Comparison of ENCODE assay signal across 18 cellular contexts in genomic region chr9:98080346-98080745, GRCh38. TPM values are rescaled to one million over a fixed set of nuclear protein-coding genes. Genes with fewer than 3 reads are reported as not detected.
DNase-seq lines count a peak whose midpoint lies in the region; ATAC-seq and TF ChIP-seq lines count a peak whose summit lies in the region.
"Had no signal": no experiment of that assay in that cellular context is flagged by ENCODE, and none has a peak within 500 bp of the region (broad histone marks: within the 10 kb centered on the region; RNA-seq: fewer than 3 reads in every experiment).

No MANE protein-coding gene starts in this region.

- peaks cover 13% of the 10 kb centered on the region for H3K4me1 ChIP-seq in mesenchymal stem cell (ENCODE audit: control insufficient read depth, insufficient read depth, low read depth, low read length)
- peaks cover 16% of the 10 kb centered on the region for H3K4me1 ChIP-seq in upper lobe of right lung

- intact Hi-C loops in upper lobe of right lung (cut with DNase I): no loop called here

- H3K9ac ChIP-seq in mesenchymal stem cell (ENCODE audit: low read length): no peak overlapping the region
- H3K9ac ChIP-seq: BLaER1 had no signal

- no peak overlapping the region for H2BK120ac ChIP-seq in mesenchymal stem cell (ENCODE audit: low read depth, low read length)

- H3K14ac ChIP-seq in mesenchymal stem cell (ENCODE audit: low read length in 2 of 2): no peak overlapping the region

- H2AFZ ChIP-seq in mesenchymal stem cell (ENCODE audit: low read depth, low read length): no peak overlapping the region

- H3K4ac ChIP-seq in mesenchymal stem cell (ENCODE audit: low read depth in 1 of 2, low read length in 2 of 2): no peak overlapping the region

- POLR2A ChIA-PET in BJ (lab: Charles Lee): interaction anchor here (0.6 to 0.8 kb wide), 2 partner anchors 39 to 177 kb away, joined by 3 to 4 read pairs; no protein-coding TSS in a partner anchor

- peaks cover 23% of the 10 kb centered on the region for H3K36me3 ChIP-seq in BJ (ENCODE audit: control insufficient read depth, insufficient read depth, low read length)
- H3K36me3 ChIP-seq in mesenchymal stem cell (ENCODE audit: control insufficient read depth in 1 of 2, insufficient read depth in 2 of 2, low read depth in 1 of 2, low read length in 2 of 2): peaks cover 36 to 71% of the 10 kb centered on the region in 2 experiments
- peaks cover 73% of the 10 kb centered on the region for H3K36me3 ChIP-seq in upper lobe of right lung

- no peak overlapping the region for H2AK5ac ChIP-seq in mesenchymal stem cell (ENCODE audit: low read length, severe bottlenecking)

- no peak overlapping the region for H2BK12ac ChIP-seq in mesenchymal stem cell (ENCODE audit: low read length in 2 of 2)

- WGBS in mesenchymal stem cell: no CpG with 5 or more reads among the region's 2 CpGs

- H3K27ac ChIP-seq in mesenchymal stem cell (ENCODE audit: low read length, poor library complexity, severe bottlenecking) (no peak overlapping the region), upper lobe of right lung (no peak overlapping the region)
- H3K27ac ChIP-seq: BLaER1 had no signal

- no peak for ATAC-seq in GM19035 (IDR thresholded peaks at IDR 0.05; ENCODE audit: unreplicated experiment)
- no peak for ATAC-seq in upper lobe of right lung
- ATAC-seq: activated CD8-positive, alpha-beta memory T cell treated with anti-CD3 and anti-CD28 coated beads, Interleukin-2, amount 10 ng/mL, durations not matched to agents 7 days and 5 days; left colon had no signal

- peaks cover 7% of the 10 kb centered on the region for H3K79me1 ChIP-seq in mesenchymal stem cell (replicated peaks; ENCODE audit: low read length, poor library complexity, severe bottlenecking)

- H4K91ac ChIP-seq in mesenchymal stem cell (ENCODE audit: low read length): no peak overlapping the region

- no peak overlapping the region for H2BK15ac ChIP-seq in mesenchymal stem cell (ENCODE audit: low read depth, poor library complexity, severe bottlenecking)

- H3K23ac ChIP-seq in mesenchymal stem cell (ENCODE audit: low read length in 2 of 2): no peak overlapping the region

- H4K8ac ChIP-seq in mesenchymal stem cell (ENCODE audit: low read length): no peak overlapping the region

- H3K9me3 ChIP-seq in mesenchymal stem cell (ENCODE audit: control insufficient read depth, low read length) (no peaks in the 10 kb centered on the region), upper lobe of right lung (no peaks in the 10 kb centered on the region)
- H3K9me3 ChIP-seq: BLaER1 had no signal

- TF ChIP-seq CTCF in BJ (IDR thresholded peaks at IDR 0.05; ENCODE audit: insufficient read depth, low read depth, low read length): no peak
- TF ChIP-seq CTCF in upper lobe of right lung (IDR thresholded peaks at IDR 0.05): no peak

- no peaks in the 10 kb centered on the region for H3K27me3 ChIP-seq in BJ (ENCODE audit: control insufficient read depth, insufficient read depth, low read length)
- no peaks in the 10 kb centered on the region for H3K27me3 ChIP-seq in mesenchymal stem cell (ENCODE audit: control insufficient read depth in 1 of 2, insufficient read depth in 1 of 2, low read length in 2 of 2)
- H3K27me3 ChIP-seq in upper lobe of right lung: no peaks in the 10 kb centered on the region
- H3K27me3 ChIP-seq: BLaER1 had no signal

- no peak overlapping the region for H2BK5ac ChIP-seq in mesenchymal stem cell (ENCODE audit: low read depth, low read length, poor library complexity, severe bottlenecking)

- DNase-seq in BJ (ENCODE audit: low read depth) (peak; percentile 54), GM04504 (ENCODE audit: low read depth) (peak; percentile 44), amniotic stem cell (lab: John Stamatoyannopoulos, UW) (peak; percentile 23), mesenchymal stem cell (peak; percentile 18), NCI-H69 (lab: John Stamatoyannopoulos, UW) (no peak), upper lobe of right lung (no peak)
- DNase-seq: activated CD8-positive, alpha-beta memory T cell treated with anti-CD3 and anti-CD28 coated beads, Interleukin-2, amount 10 ng/mL, durations not matched to agents 7 days and 5 days; activated naive CD4-positive, alpha-beta T cell; DMS79; effector memory CD4-positive, alpha-beta T cell; MV-4-11; NCI-H2081 treated with DMSO at 0.1 percent for 48 hours; NCI-H526; occipital lobe; stimulated activated CD4-positive, alpha-beta T cell treated with anti-CD3 and anti-CD28 coated beads, Interleukin-4, amount 100 ng/mL, for 24 hours had no signal

- H3K4me3 ChIP-seq in BJ (ENCODE audit: low read depth, low read length) (no peak overlapping the region), mesenchymal stem cell (ENCODE audit: insufficient read depth in 1 of 2, low read depth in 1 of 2, low read length in 2 of 2) (no peak overlapping the region), upper lobe of right lung (no peak overlapping the region)
- H3K4me3 ChIP-seq: BLaER1 had no signal

- CTCF ChIA-PET in BJ (lab: Yijun Ruan, JAX): interaction anchor here (1.0 to 1.7 kb wide), 3 partner anchors 13 to 183 kb away, joined by 3 to 8 read pairs (median 3); no protein-coding TSS in a partner anchor

- no peak overlapping the region for H3K4me2 ChIP-seq in mesenchymal stem cell (ENCODE audit: low read length, poor library complexity, severe bottlenecking)
- H3K4me2 ChIP-seq: BLaER1 had no signal

- no peak overlapping the region for H3K18ac ChIP-seq in mesenchymal stem cell (ENCODE audit: low read depth in 1 of 2, low read length in 2 of 2)

RNA-seq across cellular contexts. Expression of gene NANS, which starts 23.8 kb away (rescaled TPM):
- 142 TPM in 2 replicates for polyA plus RNA-seq in BJ (2011; rRNA removed)
- 59.2 and 71.1 TPM in 2 replicates for polyA minus RNA-seq in BJ (2011; rRNA and poly(A)+ RNA removed)
- 72.3 TPM for polyA plus RNA-seq in mesenchymal stem cell (2013, experiment 1 of 2)
- polyA plus RNA-seq in mesenchymal stem cell (2013, experiment 2 of 2): 72.4 TPM
- total RNA-seq in upper lobe of right lung: 53.8 TPM

RNA-seq across cellular contexts. Expression of gene TRIM14, which starts 38.7 kb away (rescaled TPM):
- polyA plus RNA-seq in BJ (2011; rRNA removed): 9.9 and 10.1 TPM in 2 replicates
- 5.0 and 6.2 TPM in 2 replicates for polyA minus RNA-seq in BJ (2011; rRNA and poly(A)+ RNA removed)
- 8.1 TPM for polyA plus RNA-seq in mesenchymal stem cell (2013, experiment 1 of 2)
- polyA plus RNA-seq in mesenchymal stem cell (2013, experiment 2 of 2): 8.1 TPM
- total RNA-seq in upper lobe of right lung: 38.7 TPM

Comparison
In these comparisons a context has a peak if more than half of its experiments do, and no peak if none do; other contexts are left out.
1. DNase-seq: peak in BJ (single experiment), GM04504 (single experiment), amniotic stem cell (single experiment) and mesenchymal stem cell (single experiment); none in NCI-H69 (single experiment) and upper lobe of right lung (single experiment).